In genomic region chr9:109133533-109133932, GRCh38 we compare ENCODE assay signal across 10 cellular contexts. TPM values are rescaled to one million over a fixed set of nuclear protein-coding genes. Genes with fewer than 3 reads are reported as not detected.
"Had no signal": no experiment of that assay in that cellular context is flagged by ENCODE, and none has a peak within 500 bp of the region (broad histone marks: within the 10 kb centered on the region; RNA-seq: fewer than 3 reads in every experiment).

No MANE protein-coding gene starts in this region.

- H3K9ac ChIP-seq: KMS-11 had no signal

- H3K27ac Mint-ChIP-seq: IgD-negative memory B cell had no signal

- DNase-seq: Karpas-422, KBM-7, KG1 had no signal

- H3K4me1 Mint-ChIP-seq: IgD-negative memory B cell had no signal

- H3K4me2 ChIP-seq: KMS-11 had no signal

- FAIRE-seq: HepG2, HTR-8/SVneo had no signal

- H3K4me3 Mint-ChIP-seq: IgD-negative memory B cell had no signal

- H3K9me3 Mint-ChIP-seq: IgD-negative memory B cell had no signal

- H3K27ac ChIP-seq: HL-60, KMS-11 had no signal

RNA-seq across cellular contexts. Expression of gene FRRS1L, which starts 33.5 kb away (rescaled TPM):
- total RNA-seq: HT-29, HT1080 had no signal
- polyA plus RNA-seq: IgD-negative memory B cell had no signal
